In the genomic region with DNA sequence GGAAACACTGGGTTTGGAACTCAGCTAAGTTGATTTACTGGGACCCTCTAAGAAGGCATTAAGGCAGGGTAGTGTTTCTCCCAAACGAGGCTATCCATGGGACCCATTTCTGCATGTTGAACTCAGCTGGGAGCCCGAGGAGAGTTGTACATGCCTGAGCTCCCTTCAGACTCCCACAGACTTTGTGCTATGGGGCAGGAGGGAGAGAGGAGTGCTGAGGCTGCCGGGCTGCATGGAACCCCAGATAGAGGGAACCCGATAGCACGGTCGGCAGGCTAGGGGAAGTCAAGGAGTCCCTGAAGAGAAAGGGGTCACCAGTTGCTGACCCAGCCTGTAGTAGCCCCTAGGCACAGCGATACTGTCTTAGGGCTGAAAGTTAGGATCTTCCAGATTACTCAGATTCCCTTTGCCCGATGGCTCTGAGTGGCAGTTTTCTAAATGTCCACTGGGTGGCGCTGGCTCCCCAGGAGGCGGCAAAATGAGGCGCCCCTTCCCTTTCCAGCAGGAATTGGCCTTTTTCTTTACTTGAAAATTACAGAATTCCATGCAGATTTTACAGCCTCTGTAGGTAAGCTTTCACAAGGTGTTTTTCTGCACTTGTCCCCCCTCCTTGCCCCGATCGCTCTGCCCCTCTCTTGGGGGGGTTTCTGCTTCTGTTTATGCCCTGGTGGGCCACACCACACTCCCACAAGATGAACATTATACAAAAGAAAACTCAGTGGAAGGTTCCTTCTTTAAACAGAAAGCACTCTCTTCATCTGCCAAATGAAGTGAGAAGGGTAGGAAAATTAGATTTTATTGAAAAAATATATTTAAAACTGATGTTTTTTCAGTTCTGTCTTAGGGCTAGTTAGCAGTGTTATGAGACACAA, we compare ENCODE assay signal across 8 cellular contexts. TPM values are rescaled to one million over a fixed set of nuclear protein-coding genes. Genes with fewer than 3 reads are reported as not detected.
DNase-seq lines count a peak whose midpoint lies in the region; ATAC-seq, FAIRE-seq and TF ChIP-seq lines count a peak whose summit lies in the region.

No MANE protein-coding gene starts in this region.

- FAIRE-seq in H1 (lab: Jason Lieb, UNC), result peak; percentile 19

- peak; percentile 61 for DNase-seq in ACHN
- peak; percentile 71 for DNase-seq in GM13977 (ENCODE audit: low spot score)
- DNase-seq in NCI-H226, result peak; percentile 21
- DNase-seq in activated CD8-positive, alpha-beta memory T cell treated with anti-CD3 and anti-CD28 coated beads for 24 hours, result peak; percentile 88
- DNase-seq in H1 (ENCODE audit: low read depth in 1 of 2, low spot score in 2 of 2), result peak in 1 of 2 experiments; percentile 94
- peak; percentile 75 for DNase-seq in midbrain (lab: John Stamatoyannopoulos, UW)
- peak; percentile 39 for DNase-seq in stimulated activated CD8-positive, alpha-beta memory T cell treated with anti-CD3 and anti-CD28 coated beads, Interleukin-7, amount 100 ng/mL, for 24 hours (ENCODE audit: low read depth)

- no peak overlapping the region for H2AFZ ChIP-seq in H1 (ENCODE audit: low read length)

- H3K27ac ChIP-seq in H1 (ENCODE audit: low read depth, low read length), result no peak overlapping the region

- H4K91ac ChIP-seq in H1 (replicated peaks; ENCODE audit: insufficient read length, low read length), result no peak overlapping the region

- no peak overlapping the region for H2BK20ac ChIP-seq in H1 (ENCODE audit: low read length)

- H4K8ac ChIP-seq in H1 (ENCODE audit: extremely low read depth, insufficient read depth, low read length), result no peak overlapping the region

- no peaks in the 10 kb centered on the region; a peak in 1 of 8 replicates for H3K36me3 ChIP-seq in H1 (ENCODE audit: control insufficient read depth in 2 of 4, insufficient read depth in 4 of 4, low read length in 3 of 4)

- H2BK5ac ChIP-seq in H1 (ENCODE audit: low read depth, low read length), result peak overlapping the region; percentile 56; the same call in 1 of the 2 replicates

- no peak for ATAC-seq in HG03439 (IDR thresholded peaks at IDR 0.05; ENCODE audit: unreplicated experiment)

- H3K18ac ChIP-seq in H1 (ENCODE audit: extremely low read depth, low read length), result 0 out of 2 replicates have a peak overlapping the region, but pooled peaks have one; percentile 65

- no peak overlapping the region for H2BK12ac ChIP-seq in H1 (ENCODE audit: low read depth, low read length)

- no peaks in the 10 kb centered on the region for H3K9me3 ChIP-seq in H1 (ENCODE audit: insufficient read depth in 2 of 2, low read depth in 1 of 2, low read length in 1 of 2)

- no peaks in the 10 kb centered on the region for H3K27me3 ChIP-seq in H1 (replicated peaks in 1 of 4; ENCODE audit: control insufficient read depth in 3 of 4, extremely low read depth in 1 of 4, insufficient read depth in 3 of 4, low read length in 3 of 4)

- peak; percentile 94 to 95 for TF ChIP-seq RAD21 in H1 (IDR thresholded peaks at IDR 0.05 in 1 of 2, conservative IDR thresholded peaks at IDR 0.05 in 1 of 2; ENCODE audit: low read depth in 2 of 2, low read length in 2 of 2)

- TF ChIP-seq EP300 in H1 (IDR thresholded peaks at IDR 0.05; ENCODE audit: borderline replicate concordance in 1 of 2, low read depth in 2 of 2, low read length in 2 of 2), result no peak

- H3K79me1 ChIP-seq in H1 (ENCODE audit: low read depth, low read length), result 0 out of 2 replicates have a peak, but pooled peaks cover 3% of the 10 kb centered on the region

- no peak overlapping the region for H3K14ac ChIP-seq in H1 (ENCODE audit: insufficient read length)

- H3K4me1 ChIP-seq in H1 (replicated peaks in 1 of 4; ENCODE audit: control insufficient read depth in 3 of 4, insufficient read depth in 4 of 4, low read length in 3 of 4), result peaks cover 0 to 11% (median 6%) of the 10 kb centered on the region in 4 experiments; a peak in 4 of 7 replicates

- POLR2A ChIA-PET in H1 (lab: Charles Lee; ENCODE audit: partially characterized antibody), result interaction anchor here (0.6 to 1.3 kb wide), 3 partner anchors 17 to 191 kb away, joined by 3 to 4 read pairs (median 4); a partner anchor contains a TSS

- H3K23ac ChIP-seq in H1 (ENCODE audit: insufficient read length), result no peak overlapping the region

- no peaks in the 10 kb centered on the region for H3K23me2 ChIP-seq in H1 (ENCODE audit: low read depth, low read length)

- TF ChIP-seq CTCF in GM13977 (IDR thresholded peaks at IDR 0.05; ENCODE audit: extremely low read depth, insufficient read depth, missing control alignments) (peak; percentile 92), H1 (IDR thresholded peaks at IDR 0.05; ENCODE audit: control extremely low read depth in 1 of 3, insufficient read depth in 1 of 3, low read depth in 1 of 3, low read length in 3 of 3) (peak; percentile 68 to 92 (median 86))

- H2BK15ac ChIP-seq in H1 (ENCODE audit: low read length), result 0 out of 2 replicates have a peak overlapping the region, but pooled peaks have one; percentile 61

- H3K4me2 ChIP-seq in H1 (ENCODE audit: insufficient read depth in 1 of 2, low read depth in 2 of 2, low read length in 2 of 2), result no peak overlapping the region

- CTCF ChIA-PET in H1 (lab: Charles Lee; ENCODE audit: partially characterized antibody), result interaction anchor here (0.6 to 2.4 kb wide), 45 partner anchors 10 to 401 kb away, joined by 3 to 29 read pairs (median 4); a partner anchor contains a TSS

- H4K20me1 ChIP-seq in H1 (replicated peaks in 1 of 2; ENCODE audit: control insufficient read depth in 1 of 2, insufficient read depth in 2 of 2, low read length in 2 of 2), result peaks cover 1 to 6% of the 10 kb centered on the region in 2 experiments

- 28% methylated on average over 13 of the region's 13 CpGs; no CpG with 5 or more reads in 1 of the 2 experiments for WGBS in H1 (ENCODE audit: extremely low coverage in 1 of 2, insufficient coverage in 1 of 2, insufficient read length in 1 of 2, insufficient replicate concordance in 2 of 2, low coverage in 1 of 2, low lambda C conversion rate in 2 of 2, missing lambda C conversion rate in 1 of 2), 2 experiments

- no peak overlapping the region for H3K56ac ChIP-seq in H1 (replicated peaks; ENCODE audit: insufficient read length, low read depth, low read length)

- no peak overlapping the region for H3K4me3 ChIP-seq in H1 (ENCODE audit: extremely low read depth in 1 of 4, insufficient read depth in 2 of 4, low read depth in 3 of 4, low read length in 4 of 4)

- no peak overlapping the region for H2BK120ac ChIP-seq in H1 (replicated peaks; ENCODE audit: low read depth, low read length)

- in situ Hi-C loops in ACHN (cut with HindIII; ENCODE audit: low pct_ligation_motif_present, low pct_unique_long_range_greater_than_20kb, low sequenced_read_pairs) (no loop called here), GM13977 (cut with MboI; ENCODE audit: low pct_unique_long_range_greater_than_20kb, low sequenced_read_pairs, unreplicated experiment) (loop anchor here (10.0 kb wide), 1 partner anchor 190 kb away; no protein-coding TSS in a partner anchor)

- peak overlapping the region; percentile 19 for H3K4ac ChIP-seq in H1 (replicated peaks; ENCODE audit: insufficient read length, low read depth, low read length)

- H4K5ac ChIP-seq in H1 (ENCODE audit: insufficient read length, low read depth, low read length), result no peak overlapping the region

- H3K9ac ChIP-seq in H1 (replicated peaks in 1 of 4; ENCODE audit: extremely low read depth in 1 of 4, low read depth in 3 of 4, low read length in 3 of 4), result no peak overlapping the region

- no peaks in the 10 kb centered on the region; a peak in 1 of 4 replicates for H3K79me2 ChIP-seq in H1 (ENCODE audit: control insufficient read depth in 1 of 2, insufficient read depth in 2 of 2, low read length in 2 of 2)

- H2AK5ac ChIP-seq in H1 (ENCODE audit: low read depth, low read length), result no peak overlapping the region

- no peak for TF ChIP-seq POLR2A in H1 (IDR thresholded peaks at IDR 0.05; ENCODE audit: control extremely low read depth in 1 of 2, low read depth in 2 of 2, low read length in 2 of 2)

TF ChIP-seq in H1, 55 proteins besides CTCF, POLR2A, EP300 and RAD21:
- no peak for TF ChIP-seq SIX5 (IDR thresholded peaks at IDR 0.05; ENCODE audit: low read depth, low read length)
- no peak for TF ChIP-seq TAF1 (IDR thresholded peaks at IDR 0.05; ENCODE audit: low read depth, low read length)
- no peak for TF ChIP-seq SAP30 (IDR thresholded peaks at IDR 0.05; ENCODE audit: insufficient read depth, insufficient replicate concordance, low read length)
- TF ChIP-seq, protein P1, sequence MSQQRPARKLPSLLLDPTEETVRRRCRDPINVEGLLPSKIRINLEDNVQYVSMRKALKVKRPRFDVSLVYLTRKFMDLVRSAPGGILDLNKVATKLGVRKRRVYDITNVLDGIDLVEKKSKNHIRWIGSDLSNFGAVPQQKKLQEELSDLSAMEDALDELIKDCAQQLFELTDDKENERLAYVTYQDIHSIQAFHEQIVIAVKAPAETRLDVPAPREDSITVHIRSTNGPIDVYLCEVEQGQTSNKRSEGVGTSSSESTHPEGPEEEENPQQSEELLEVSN (IDR thresholded peaks at IDR 0.05), result 0 out of 2 replicates have a peak, but pooled peaks have one; percentile 16
- TF ChIP-seq RXRA (IDR thresholded peaks at IDR 0.05; ENCODE audit: insufficient read depth, low read depth, low read length), result no peak

RNA-seq across cellular contexts. Expression of a gene that starts 17.8 kb away (rescaled TPM):
- total RNA-seq in H1 (2021; fragmentation: NEBNext Ultra II Directional; extraction: Animal tissue kit (Norgen Biotek cat#: 25700)), result 64.0 and 67.3 TPM in 2 replicates
- 56.5 and 63.7 TPM in 2 replicates for polyA plus RNA-seq in H1 (2011; rRNA removed)
- 74.6 TPM for polyA plus RNA-seq in H1 (2011; cell fraction: cytosol; rRNA removed)
- polyA plus RNA-seq in H1 (2011; cell fraction: nucleus; rRNA removed), result 39.6 TPM
- polyA plus RNA-seq in H1 (2012, experiment 1 of 2), result 77.1 to 80.1 TPM (median 78.4 TPM) in 4 replicates
- 56.3 TPM for polyA plus RNA-seq in H1 (2012, experiment 2 of 2)
- polyA plus RNA-seq in H1 (2013, experiment 1 of 2), result 58.8 TPM
- 60.7 TPM for polyA plus RNA-seq in H1 (2013, experiment 2 of 2)
- 38.2 and 39.1 TPM in 2 replicates for polyA minus RNA-seq in H1 (2011; rRNA and poly(A)+ RNA removed)
- 27.5 TPM for polyA minus RNA-seq in H1 (2011; cell fraction: cytosol; rRNA and poly(A)+ RNA removed)
- 19.4 TPM for polyA minus RNA-seq in H1 (2011; cell fraction: nucleus; rRNA and poly(A)+ RNA removed)

RNA-seq across cellular contexts. Expression of a gene that starts 44.7 kb away (rescaled TPM):
- total RNA-seq in H1 (2021; fragmentation: NEBNext Ultra II Directional; extraction: Animal tissue kit (Norgen Biotek cat#: 25700)), result 18.7 and 19.4 TPM in 2 replicates
- polyA plus RNA-seq in H1 (2011; rRNA removed), result 9.2 and 13.0 TPM in 2 replicates
- 12.3 TPM for polyA plus RNA-seq in H1 (2011; cell fraction: cytosol; rRNA removed)
- polyA plus RNA-seq in H1 (2011; cell fraction: nucleus; rRNA removed), result 16.2 TPM
- 9.8 to 12.0 TPM (median 10.9 TPM) in 4 replicates for polyA plus RNA-seq in H1 (2012, experiment 1 of 2)
- 7.7 TPM for polyA plus RNA-seq in H1 (2012, experiment 2 of 2)
- polyA plus RNA-seq in H1 (2013, experiment 1 of 2), result 10.8 TPM
- polyA plus RNA-seq in H1 (2013, experiment 2 of 2), result 10.3 TPM
- polyA minus RNA-seq in H1 (2011; rRNA and poly(A)+ RNA removed), result 7.6 and 7.7 TPM in 2 replicates
- 10.1 TPM for polyA minus RNA-seq in H1 (2011; cell fraction: cytosol; rRNA and poly(A)+ RNA removed)
- polyA minus RNA-seq in H1 (2011; cell fraction: nucleus; rRNA and poly(A)+ RNA removed), result 7.6 TPM
